8 cellular contexts compared by ENCODE assay signal in the genomic region with DNA sequence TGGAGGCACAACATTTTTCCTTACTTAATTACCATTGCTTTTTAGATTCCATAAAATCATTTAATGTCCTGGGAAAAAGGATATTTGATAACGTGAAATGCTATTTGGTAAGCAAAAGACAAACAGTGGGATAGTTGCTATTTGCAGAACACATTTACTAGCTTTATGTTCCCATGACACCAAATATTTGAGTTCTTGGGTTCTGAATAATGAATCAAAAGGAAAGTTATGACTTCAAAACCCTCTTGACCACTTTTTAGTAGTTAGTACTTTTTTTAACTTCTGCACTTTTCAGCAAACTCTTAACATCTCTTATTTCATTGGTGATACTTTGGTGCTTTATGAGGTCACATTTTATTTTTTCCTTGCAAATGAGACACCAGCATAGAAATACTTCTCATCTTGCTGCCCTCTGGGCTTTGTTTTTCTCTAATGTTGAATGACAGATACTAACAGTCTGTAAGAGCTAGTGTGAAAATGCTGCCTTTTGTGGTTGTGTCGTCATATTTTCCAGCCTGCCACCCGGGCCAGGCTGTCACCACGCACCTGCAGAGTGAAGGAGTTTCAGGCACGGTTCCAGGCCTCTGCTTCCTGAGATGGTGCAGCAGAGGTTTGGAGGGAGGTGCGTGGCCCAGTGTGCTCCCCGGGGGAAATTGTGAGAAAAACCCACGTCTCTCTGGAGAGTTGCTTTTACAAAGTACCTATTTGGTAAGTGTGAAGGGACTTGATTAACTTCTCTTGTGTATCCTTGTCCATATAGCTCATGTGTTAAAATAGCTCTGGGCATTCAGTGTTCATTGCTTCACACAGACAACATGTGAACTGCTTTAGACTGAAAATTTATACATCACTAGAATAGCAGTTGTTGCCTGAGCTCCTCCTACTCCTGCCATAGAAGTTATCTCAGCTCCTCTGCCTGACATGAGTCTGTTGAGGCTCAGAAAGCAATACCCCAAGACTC. TPM values are rescaled to one million over a fixed set of nuclear protein-coding genes. Genes with fewer than 3 reads are reported as not detected.
DNase-seq lines count a peak whose midpoint lies in the region; ATAC-seq and TF ChIP-seq lines count a peak whose summit lies in the region.

No MANE protein-coding gene starts in this region.

- peak; percentile 93 for ATAC-seq in HG03045 (IDR thresholded peaks at IDR 0.05; ENCODE audit: unreplicated experiment)
- peak; percentile 91 for ATAC-seq in activated B cell treated with CpG ODN at 0.5 μM for 24 hours (ENCODE audit: low read depth)

- no peak for TF ChIP-seq CTCF in activated B cell treated with CpG ODN at 0.5 μM for 24 hours (IDR thresholded peaks at IDR 0.05)
- TF ChIP-seq CTCF in smooth muscle cell (IDR thresholded peaks at IDR 0.05; ENCODE audit: borderline replicate concordance, insufficient read depth, poor library complexity, severe bottlenecking): no peak
- TF ChIP-seq CTCF in nephron progenitor cell (IDR thresholded peaks at IDR 0.05): no peak

- H3K4me3 ChIP-seq in smooth muscle cell: no peak overlapping the region

- intact Hi-C loops in activated B cell treated with CpG ODN at 0.5 μM for 24 hours (cut with micrococcal nuclease): loop anchor here (1.0 to 10.0 kb wide), 5 partner anchors 33 to 652 kb away; no protein-coding TSS in a partner anchor

- no peak overlapping the region for H3K4me2 ChIP-seq in smooth muscle cell

- H3K27ac ChIP-seq in smooth muscle cell (ENCODE audit: low read depth): no peak overlapping the region

- H3F3A ChIP-seq in smooth muscle cell (ENCODE audit: low read depth): no peaks in the 10 kb centered on the region

- H3K27me3 Mint-ChIP-seq in activated B cell treated with CpG ODN at 0.5 μM for 24 hours (no peaks in the 10 kb centered on the region), nephron progenitor cell (ENCODE audit: low read depth, poor library complexity) (peaks cover 6% of the 10 kb centered on the region)

- H2AFZ ChIP-seq in smooth muscle cell (ENCODE audit: low read depth): no peak overlapping the region

- DNase-seq in activated B cell treated with CpG ODN at 0.5 μM for 24 hours: peak; percentile 48
- DNase-seq in effector CD8-positive, alpha-beta T cell (lab: John Stamatoyannopoulos, UW): peak; percentile 13
- no peak for DNase-seq in OCI-M2 (lab: John Stamatoyannopoulos, UW; ENCODE audit: unreplicated experiment)
- no peak for DNase-seq in smooth muscle cell (lab: John Stamatoyannopoulos, UW; ENCODE audit: unreplicated experiment)
- DNase-seq in nephron progenitor cell: no peak
- DNase-seq in NCI-H1105 (lab: John Stamatoyannopoulos, UW): no peak

- no peak overlapping the region for H3K9ac ChIP-seq in smooth muscle cell (ENCODE audit: low read depth)

- no peaks in the 10 kb centered on the region for H3K79me2 ChIP-seq in smooth muscle cell (ENCODE audit: low read depth)

- CTCF ChIA-PET in activated B cell treated with CpG ODN at 0.5 μM for 24 hours (lab: Charles Lee): interaction anchor here (1.1 kb wide), 1 partner anchor 18 kb away, joined by 5 read pairs; no protein-coding TSS in a partner anchor

- H3K36me3 ChIP-seq in smooth muscle cell (ENCODE audit: low read depth): no peaks in the 10 kb centered on the region

- H3K27ac Mint-ChIP-seq in activated B cell treated with CpG ODN at 0.5 μM for 24 hours: peak overlapping the region; percentile 90
- H3K27ac Mint-ChIP-seq in nephron progenitor cell: no peak overlapping the region

- POLR2A ChIA-PET in activated B cell treated with CpG ODN at 0.5 μM for 24 hours (lab: Charles Lee): interaction anchor here (0.9 to 2.0 kb wide), 4 partner anchors 32 to 51 kb away, joined by 3 to 23 read pairs (median 6); no protein-coding TSS in a partner anchor

- 80% methylated on average over 8 of the region's 8 CpGs for WGBS in smooth muscle cell (ENCODE audit: low lambda C conversion rate)

- TF ChIP-seq POLR2A in GM19193 (IDR thresholded peaks at IDR 0.05; ENCODE audit: extremely low read depth, insufficient read depth, insufficient read length): peak; percentile 47

- H4K20me1 ChIP-seq in smooth muscle cell (ENCODE audit: low read depth): no peaks in the 10 kb centered on the region

- H3K27me3 ChIP-seq in smooth muscle cell (ENCODE audit: low read depth): no peaks in the 10 kb centered on the region

- H3K9me3 ChIP-seq in smooth muscle cell (replicated peaks; ENCODE audit: low read depth): no peaks in the 10 kb centered on the region

- H3K9me3 Mint-ChIP-seq in activated B cell treated with CpG ODN at 0.5 μM for 24 hours (no peaks in the 10 kb centered on the region), nephron progenitor cell (peaks cover 31% of the 10 kb centered on the region)

- H3K36me3 Mint-ChIP-seq in activated B cell treated with CpG ODN at 0.5 μM for 24 hours (ENCODE audit: low read depth) (no peaks in the 10 kb centered on the region), nephron progenitor cell (ENCODE audit: low read depth) (no peaks in the 10 kb centered on the region)

- H3K4me1 Mint-ChIP-seq in activated B cell treated with CpG ODN at 0.5 μM for 24 hours (peaks cover 46% of the 10 kb centered on the region), nephron progenitor cell (no peaks in the 10 kb centered on the region)

- H3K4me3 Mint-ChIP-seq in activated B cell treated with CpG ODN at 0.5 μM for 24 hours: peak overlapping the region; percentile 63
- H3K4me3 Mint-ChIP-seq in nephron progenitor cell: no peak overlapping the region

- H3K4me1 ChIP-seq in smooth muscle cell (ENCODE audit: low read depth): no peaks in the 10 kb centered on the region

RNA-seq across cellular contexts. Expression of gene MSL3, which starts 34.7 kb away (rescaled TPM):
- total RNA-seq in activated B cell treated with CpG ODN at 0.5 μM for 24 hours: 57.6 and 58.9 TPM in 2 replicates
- total RNA-seq in smooth muscle cell: 25.4 and 48.1 TPM in 2 replicates
- polyA plus RNA-seq in smooth muscle cell: 14.4 and 15.7 TPM in 2 replicates

Comparison
In these comparisons a context has a peak if more than half of its experiments do, and no peak if none do; other contexts are left out.
1. DNase-seq: peak in activated B cell treated with CpG ODN at 0.5 μM for 24 hours (single experiment) and effector CD8-positive, alpha-beta T cell (single experiment); none in OCI-M2 (single experiment), smooth muscle cell (single experiment), nephron progenitor cell (single experiment) and NCI-H1105 (single experiment).